ENCODE assay signal across 1 cellular context in genomic region chr17:46193626-46194392, GRCh38.
A peak's percentile ranks its signal among the peaks of the same experiment; 100 is the strongest.
TF ChIP-seq lines count a peak whose summit lies in the region.

No MANE protein-coding gene starts in this region.

TF ChIP-seq in K562, 482 proteins besides CTCF, POLR2A, EP300 and RAD21 (continued from another document and continues in another):
- TF ChIP-seq UBTF (IDR thresholded peaks at IDR 0.05; ENCODE audit: borderline replicate concordance in 1 of 2, low read depth in 2 of 2, low read length in 2 of 2) (peak; percentile 27 to 89; a peak in 2 of 4 replicates), NUFIP1 (IDR thresholded peaks at IDR 0.05; ENCODE audit: partially characterized antibody) (peak; percentile 45), ZEB2 (IDR thresholded peaks at IDR 0.05) (no peak), KDM5B (IDR thresholded peaks at IDR 0.05; ENCODE audit: insufficient replicate concordance, low read depth, low read length) (peak; percentile 80), KDM1A (IDR thresholded peaks at IDR 0.05) (no peak), TCF15 (CRISPR knock-in tag; IDR thresholded peaks at IDR 0.05) (no peak), KAT2B (IDR thresholded peaks at IDR 0.05; ENCODE audit: low read depth, low read length) (peak; percentile 8), ZBTB43 (CRISPR knock-in tag; IDR thresholded peaks at IDR 0.05) (no peak), TBP (optimal IDR thresholded peaks at IDR 0.05; ENCODE audit: low read depth, low read length) (peak; percentile 85), ZNF695 (CRISPR knock-in tag; IDR thresholded peaks at IDR 0.05) (peak; percentile 59; the same call in 1 of the 2 replicates), POU5F1 (IDR thresholded peaks at IDR 0.05; ENCODE audit: borderline replicate concordance, low read depth, low read length, partially characterized antibody) (peak; percentile 70), ATF1 (CRISPR knock-in tag; IDR thresholded peaks at IDR 0.05) (no peak), ATF1 (tag; IDR thresholded peaks at IDR 0.05) (peak; percentile 90), MTA1 (IDR thresholded peaks at IDR 0.05; ENCODE audit: borderline replicate concordance) (no peak), TOE1 (IDR thresholded peaks at IDR 0.05; ENCODE audit: borderline replicate concordance) (peak; percentile 38; the same call in 1 of the 2 replicates), TOE1 (CRISPR knock-in tag; IDR thresholded peaks at IDR 0.05; ENCODE audit: borderline replicate concordance, low read depth) (peak; percentile 94), ZNF395 (CRISPR knock-in tag; IDR thresholded peaks at IDR 0.05) (peak; percentile 40), CEBPG (CRISPR knock-in tag; IDR thresholded peaks at IDR 0.05) (peak; percentile 58; the same call in 1 of the 2 replicates), CEBPG (tag; conservative IDR thresholded peaks at IDR 0.05 in 1 of 2, IDR thresholded peaks at IDR 0.05 in 1 of 2) (peak; percentile 78 to 83), MBD2 (IDR thresholded peaks at IDR 0.05; ENCODE audit: borderline replicate concordance, low read depth) (peak; percentile 68), POLR2B (IDR thresholded peaks at IDR 0.05; ENCODE audit: low read depth, partially characterized antibody) (peak; percentile 91), KAT7 (CRISPR knock-in tag; IDR thresholded peaks at IDR 0.05; ENCODE audit: borderline replicate concordance) (peak; percentile 97), E2F8 (IDR thresholded peaks at IDR 0.05; ENCODE audit: low read depth, partially characterized antibody) (peak; percentile 16), ZNF431 (CRISPR knock-in tag; IDR thresholded peaks at IDR 0.05) (peak; percentile 67), SFPQ (IDR thresholded peaks at IDR 0.05; ENCODE audit: low read depth, low read length) (no peak), PHTF2 (CRISPR knock-in tag; IDR thresholded peaks at IDR 0.05) (no peak), E2F4 (CRISPR knock-in tag; IDR thresholded peaks at IDR 0.05; ENCODE audit: low read depth) (peak; percentile 83; the same call in 1 of the 2 replicates), MCM5 (IDR thresholded peaks at IDR 0.05; ENCODE audit: low read depth) (no peak), KLF6 (CRISPR knock-in tag; IDR thresholded peaks at IDR 0.05; ENCODE audit: borderline replicate concordance) (0 out of 2 replicates have a peak, but pooled peaks have one; percentile 36), FOXP4 (CRISPR knock-in tag; IDR thresholded peaks at IDR 0.05; ENCODE audit: borderline replicate concordance) (peak; percentile 5; the same call in 1 of the 2 replicates), ASH1L (IDR thresholded peaks at IDR 0.05; ENCODE audit: borderline replicate concordance, low read depth, partially characterized antibody) (no peak), POLR2G (IDR thresholded peaks at IDR 0.05; ENCODE audit: low read depth, low read length) (peak; percentile 91), MAFK (IDR thresholded peaks at IDR 0.05; ENCODE audit: low read length) (0 out of 2 replicates have a peak, but pooled peaks have one; percentile 8), JUN (IDR thresholded peaks at IDR 0.05; ENCODE audit: borderline replicate concordance, low read depth, low read length) (peak; percentile 79; the same call in 1 of the 2 replicates), JUN (CRISPR knock-in tag; IDR thresholded peaks at IDR 0.05; ENCODE audit: borderline replicate concordance) (no peak; the same call in 1 of the 2 replicates), ZNF699 (CRISPR knock-in tag; IDR thresholded peaks at IDR 0.05; ENCODE audit: insufficient replicate concordance) (no peak), RB1 (IDR thresholded peaks at IDR 0.05; ENCODE audit: low read depth) (peak; percentile 54), E2F1 (CRISPR knock-in tag; IDR thresholded peaks at IDR 0.05) (peak; percentile 89; the same call in 1 of the 2 replicates), JUND (IDR thresholded peaks at IDR 0.05; ENCODE audit: borderline replicate concordance, low read depth, low read length) (peak; percentile 82), JUND (tag; IDR thresholded peaks at IDR 0.05; ENCODE audit: borderline replicate concordance, low read depth, low read length) (no peak; the same call in 2 of the 3 replicates), BCLAF1 (IDR thresholded peaks at IDR 0.05; ENCODE audit: borderline replicate concordance in 1 of 2, control insufficient read depth in 1 of 2, low read depth in 2 of 2, low read length in 1 of 2) (peak in 1 of 2 experiments; percentile 86; a peak in 2 of 4 replicates), YBX1 (IDR thresholded peaks at IDR 0.05) (no peak), ZNF133 (CRISPR knock-in tag; IDR thresholded peaks at IDR 0.05) (no peak), BRCA1 (IDR thresholded peaks at IDR 0.05) (no peak), BRCA1 (CRISPR knock-in tag; IDR thresholded peaks at IDR 0.05) (peak; percentile 89; the same call in 1 of the 2 replicates), SPI1 (IDR thresholded peaks at IDR 0.05; ENCODE audit: borderline replicate concordance, low read depth, low read length) (peak; percentile 97), CSDE1 (IDR thresholded peaks at IDR 0.05) (no peak)
